ENCODE assay signal across 1 cellular context in the genomic region with DNA sequence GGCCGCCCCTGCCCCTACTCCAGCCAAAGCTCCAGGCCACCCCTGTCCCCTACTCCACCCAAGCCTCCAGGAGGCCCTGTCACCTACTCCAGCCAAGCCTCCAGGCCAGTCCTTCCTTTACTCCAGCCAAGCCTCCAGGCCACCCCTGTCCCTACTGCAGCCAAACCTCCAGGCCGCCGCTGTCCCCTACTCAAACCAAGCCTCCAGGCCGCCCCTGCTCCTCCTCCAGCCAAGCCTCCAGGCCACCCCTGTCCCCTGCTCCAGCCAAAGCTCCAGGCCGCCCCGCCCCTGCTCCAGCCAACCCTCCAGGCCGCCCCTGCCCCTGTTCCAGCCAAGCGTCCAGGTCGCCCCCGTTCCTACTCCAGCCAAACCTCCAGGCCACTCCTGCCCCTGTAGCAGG.
TF ChIP-seq lines count a peak whose summit lies in the region.

No MANE protein-coding gene starts in this region.

TF ChIP-seq in K562, 482 proteins besides CTCF, POLR2A, EP300 and RAD21:
- TF ChIP-seq HDAC6 (IDR thresholded peaks at IDR 0.05; ENCODE audit: low read depth, low read length), result no peak
- no peak for TF ChIP-seq ZNF140 (CRISPR knock-in tag; IDR thresholded peaks at IDR 0.05)
- TF ChIP-seq HMG20B (CRISPR knock-in tag; IDR thresholded peaks at IDR 0.05), result no peak
- no peak for TF ChIP-seq DPF2 (IDR thresholded peaks at IDR 0.05)
- no peak for TF ChIP-seq ZNF589 (CRISPR knock-in tag; IDR thresholded peaks at IDR 0.05; ENCODE audit: low read depth)
- TF ChIP-seq NBN (IDR thresholded peaks at IDR 0.05; ENCODE audit: low read depth), result no peak
- TF ChIP-seq, protein P1, sequence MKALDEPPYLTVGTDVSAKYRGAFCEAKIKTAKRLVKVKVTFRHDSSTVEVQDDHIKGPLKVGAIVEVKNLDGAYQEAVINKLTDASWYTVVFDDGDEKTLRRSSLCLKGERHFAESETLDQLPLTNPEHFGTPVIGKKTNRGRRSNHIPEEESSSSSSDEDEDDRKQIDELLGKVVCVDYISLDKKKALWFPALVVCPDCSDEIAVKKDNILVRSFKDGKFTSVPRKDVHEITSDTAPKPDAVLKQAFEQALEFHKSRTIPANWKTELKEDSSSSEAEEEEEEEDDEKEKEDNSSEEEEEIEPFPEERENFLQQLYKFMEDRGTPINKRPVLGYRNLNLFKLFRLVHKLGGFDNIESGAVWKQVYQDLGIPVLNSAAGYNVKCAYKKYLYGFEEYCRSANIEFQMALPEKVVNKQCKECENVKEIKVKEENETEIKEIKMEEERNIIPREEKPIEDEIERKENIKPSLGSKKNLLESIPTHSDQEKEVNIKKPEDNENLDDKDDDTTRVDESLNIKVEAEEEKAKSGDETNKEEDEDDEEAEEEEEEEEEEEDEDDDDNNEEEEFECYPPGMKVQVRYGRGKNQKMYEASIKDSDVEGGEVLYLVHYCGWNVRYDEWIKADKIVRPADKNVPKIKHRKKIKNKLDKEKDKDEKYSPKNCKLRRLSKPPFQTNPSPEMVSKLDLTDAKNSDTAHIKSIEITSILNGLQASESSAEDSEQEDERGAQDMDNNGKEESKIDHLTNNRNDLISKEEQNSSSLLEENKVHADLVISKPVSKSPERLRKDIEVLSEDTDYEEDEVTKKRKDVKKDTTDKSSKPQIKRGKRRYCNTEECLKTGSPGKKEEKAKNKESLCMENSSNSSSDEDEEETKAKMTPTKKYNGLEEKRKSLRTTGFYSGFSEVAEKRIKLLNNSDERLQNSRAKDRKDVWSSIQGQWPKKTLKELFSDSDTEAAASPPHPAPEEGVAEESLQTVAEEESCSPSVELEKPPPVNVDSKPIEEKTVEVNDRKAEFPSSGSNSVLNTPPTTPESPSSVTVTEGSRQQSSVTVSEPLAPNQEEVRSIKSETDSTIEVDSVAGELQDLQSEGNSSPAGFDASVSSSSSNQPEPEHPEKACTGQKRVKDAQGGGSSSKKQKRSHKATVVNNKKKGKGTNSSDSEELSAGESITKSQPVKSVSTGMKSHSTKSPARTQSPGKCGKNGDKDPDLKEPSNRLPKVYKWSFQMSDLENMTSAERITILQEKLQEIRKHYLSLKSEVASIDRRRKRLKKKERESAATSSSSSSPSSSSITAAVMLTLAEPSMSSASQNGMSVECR (CRISPR knock-in tag; IDR thresholded peaks at IDR 0.05), result no peak
- TF ChIP-seq SRF (CRISPR knock-in tag; IDR thresholded peaks at IDR 0.05), result no peak
- no peak for TF ChIP-seq MAFG (tag; conservative IDR thresholded peaks at IDR 0.05)
- TF ChIP-seq SMAD4 (CRISPR knock-in tag; conservative IDR thresholded peaks at IDR 0.05), result no peak
- no peak for TF ChIP-seq ZNF644 (tag; IDR thresholded peaks at IDR 0.05; ENCODE audit: low read depth)
- no peak for TF ChIP-seq SLC30A9 (CRISPR knock-in tag; IDR thresholded peaks at IDR 0.05)
- TF ChIP-seq, protein P2, sequence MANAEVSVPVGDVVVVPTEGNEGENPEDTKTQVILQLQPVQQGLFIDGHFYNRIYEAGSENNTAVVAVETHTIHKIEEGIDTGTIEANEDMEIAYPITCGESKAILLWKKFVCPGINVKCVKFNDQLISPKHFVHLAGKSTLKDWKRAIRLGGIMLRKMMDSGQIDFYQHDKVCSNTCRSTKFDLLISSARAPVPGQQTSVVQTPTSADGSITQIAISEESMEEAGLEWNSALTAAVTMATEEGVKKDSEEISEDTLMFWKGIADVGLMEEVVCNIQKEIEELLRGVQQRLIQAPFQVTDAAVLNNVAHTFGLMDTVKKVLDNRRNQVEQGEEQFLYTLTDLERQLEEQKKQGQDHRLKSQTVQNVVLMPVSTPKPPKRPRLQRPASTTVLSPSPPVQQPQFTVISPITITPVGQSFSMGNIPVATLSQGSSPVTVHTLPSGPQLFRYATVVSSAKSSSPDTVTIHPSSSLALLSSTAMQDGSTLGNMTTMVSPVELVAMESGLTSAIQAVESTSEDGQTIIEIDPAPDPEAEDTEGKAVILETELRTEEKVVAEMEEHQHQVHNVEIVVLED (CRISPR knock-in tag; IDR thresholded peaks at IDR 0.05), result no peak
- TF ChIP-seq, protein P3, sequence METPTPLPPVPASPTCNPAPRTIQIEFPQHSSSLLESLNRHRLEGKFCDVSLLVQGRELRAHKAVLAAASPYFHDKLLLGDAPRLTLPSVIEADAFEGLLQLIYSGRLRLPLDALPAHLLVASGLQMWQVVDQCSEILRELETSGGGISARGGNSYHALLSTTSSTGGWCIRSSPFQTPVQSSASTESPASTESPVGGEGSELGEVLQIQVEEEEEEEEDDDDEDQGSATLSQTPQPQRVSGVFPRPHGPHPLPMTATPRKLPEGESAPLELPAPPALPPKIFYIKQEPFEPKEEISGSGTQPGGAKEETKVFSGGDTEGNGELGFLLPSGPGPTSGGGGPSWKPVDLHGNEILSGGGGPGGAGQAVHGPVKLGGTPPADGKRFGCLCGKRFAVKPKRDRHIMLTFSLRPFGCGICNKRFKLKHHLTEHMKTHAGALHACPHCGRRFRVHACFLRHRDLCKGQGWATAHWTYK (CRISPR knock-in tag; IDR thresholded peaks at IDR 0.05), result no peak
- TF ChIP-seq, protein P4, sequence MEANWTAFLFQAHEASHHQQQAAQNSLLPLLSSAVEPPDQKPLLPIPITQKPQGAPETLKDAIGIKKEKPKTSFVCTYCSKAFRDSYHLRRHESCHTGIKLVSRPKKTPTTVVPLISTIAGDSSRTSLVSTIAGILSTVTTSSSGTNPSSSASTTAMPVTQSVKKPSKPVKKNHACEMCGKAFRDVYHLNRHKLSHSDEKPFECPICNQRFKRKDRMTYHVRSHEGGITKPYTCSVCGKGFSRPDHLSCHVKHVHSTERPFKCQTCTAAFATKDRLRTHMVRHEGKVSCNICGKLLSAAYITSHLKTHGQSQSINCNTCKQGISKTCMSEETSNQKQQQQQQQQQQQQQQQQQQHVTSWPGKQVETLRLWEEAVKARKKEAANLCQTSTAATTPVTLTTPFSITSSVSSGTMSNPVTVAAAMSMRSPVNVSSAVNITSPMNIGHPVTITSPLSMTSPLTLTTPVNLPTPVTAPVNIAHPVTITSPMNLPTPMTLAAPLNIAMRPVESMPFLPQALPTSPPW (CRISPR knock-in tag; IDR thresholded peaks at IDR 0.05), result no peak
- TF ChIP-seq, protein P5, sequence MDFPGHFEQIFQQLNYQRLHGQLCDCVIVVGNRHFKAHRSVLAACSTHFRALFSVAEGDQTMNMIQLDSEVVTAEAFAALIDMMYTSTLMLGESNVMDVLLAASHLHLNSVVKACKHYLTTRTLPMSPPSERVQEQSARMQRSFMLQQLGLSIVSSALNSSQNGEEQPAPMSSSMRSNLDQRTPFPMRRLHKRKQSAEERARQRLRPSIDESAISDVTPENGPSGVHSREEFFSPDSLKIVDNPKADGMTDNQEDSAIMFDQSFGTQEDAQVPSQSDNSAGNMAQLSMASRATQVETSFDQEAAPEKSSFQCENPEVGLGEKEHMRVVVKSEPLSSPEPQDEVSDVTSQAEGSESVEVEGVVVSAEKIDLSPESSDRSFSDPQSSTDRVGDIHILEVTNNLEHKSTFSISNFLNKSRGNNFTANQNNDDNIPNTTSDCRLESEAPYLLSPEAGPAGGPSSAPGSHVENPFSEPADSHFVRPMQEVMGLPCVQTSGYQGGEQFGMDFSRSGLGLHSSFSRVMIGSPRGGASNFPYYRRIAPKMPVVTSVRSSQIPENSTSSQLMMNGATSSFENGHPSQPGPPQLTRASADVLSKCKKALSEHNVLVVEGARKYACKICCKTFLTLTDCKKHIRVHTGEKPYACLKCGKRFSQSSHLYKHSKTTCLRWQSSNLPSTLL (IDR thresholded peaks at IDR 0.05), result no peak
- no peak for TF ChIP-seq ILK (tag; IDR thresholded peaks at IDR 0.05; ENCODE audit: borderline replicate concordance, low read depth)
- TF ChIP-seq KLF1 (tag; IDR thresholded peaks at IDR 0.05), result no peak
- TF ChIP-seq, protein P6, sequence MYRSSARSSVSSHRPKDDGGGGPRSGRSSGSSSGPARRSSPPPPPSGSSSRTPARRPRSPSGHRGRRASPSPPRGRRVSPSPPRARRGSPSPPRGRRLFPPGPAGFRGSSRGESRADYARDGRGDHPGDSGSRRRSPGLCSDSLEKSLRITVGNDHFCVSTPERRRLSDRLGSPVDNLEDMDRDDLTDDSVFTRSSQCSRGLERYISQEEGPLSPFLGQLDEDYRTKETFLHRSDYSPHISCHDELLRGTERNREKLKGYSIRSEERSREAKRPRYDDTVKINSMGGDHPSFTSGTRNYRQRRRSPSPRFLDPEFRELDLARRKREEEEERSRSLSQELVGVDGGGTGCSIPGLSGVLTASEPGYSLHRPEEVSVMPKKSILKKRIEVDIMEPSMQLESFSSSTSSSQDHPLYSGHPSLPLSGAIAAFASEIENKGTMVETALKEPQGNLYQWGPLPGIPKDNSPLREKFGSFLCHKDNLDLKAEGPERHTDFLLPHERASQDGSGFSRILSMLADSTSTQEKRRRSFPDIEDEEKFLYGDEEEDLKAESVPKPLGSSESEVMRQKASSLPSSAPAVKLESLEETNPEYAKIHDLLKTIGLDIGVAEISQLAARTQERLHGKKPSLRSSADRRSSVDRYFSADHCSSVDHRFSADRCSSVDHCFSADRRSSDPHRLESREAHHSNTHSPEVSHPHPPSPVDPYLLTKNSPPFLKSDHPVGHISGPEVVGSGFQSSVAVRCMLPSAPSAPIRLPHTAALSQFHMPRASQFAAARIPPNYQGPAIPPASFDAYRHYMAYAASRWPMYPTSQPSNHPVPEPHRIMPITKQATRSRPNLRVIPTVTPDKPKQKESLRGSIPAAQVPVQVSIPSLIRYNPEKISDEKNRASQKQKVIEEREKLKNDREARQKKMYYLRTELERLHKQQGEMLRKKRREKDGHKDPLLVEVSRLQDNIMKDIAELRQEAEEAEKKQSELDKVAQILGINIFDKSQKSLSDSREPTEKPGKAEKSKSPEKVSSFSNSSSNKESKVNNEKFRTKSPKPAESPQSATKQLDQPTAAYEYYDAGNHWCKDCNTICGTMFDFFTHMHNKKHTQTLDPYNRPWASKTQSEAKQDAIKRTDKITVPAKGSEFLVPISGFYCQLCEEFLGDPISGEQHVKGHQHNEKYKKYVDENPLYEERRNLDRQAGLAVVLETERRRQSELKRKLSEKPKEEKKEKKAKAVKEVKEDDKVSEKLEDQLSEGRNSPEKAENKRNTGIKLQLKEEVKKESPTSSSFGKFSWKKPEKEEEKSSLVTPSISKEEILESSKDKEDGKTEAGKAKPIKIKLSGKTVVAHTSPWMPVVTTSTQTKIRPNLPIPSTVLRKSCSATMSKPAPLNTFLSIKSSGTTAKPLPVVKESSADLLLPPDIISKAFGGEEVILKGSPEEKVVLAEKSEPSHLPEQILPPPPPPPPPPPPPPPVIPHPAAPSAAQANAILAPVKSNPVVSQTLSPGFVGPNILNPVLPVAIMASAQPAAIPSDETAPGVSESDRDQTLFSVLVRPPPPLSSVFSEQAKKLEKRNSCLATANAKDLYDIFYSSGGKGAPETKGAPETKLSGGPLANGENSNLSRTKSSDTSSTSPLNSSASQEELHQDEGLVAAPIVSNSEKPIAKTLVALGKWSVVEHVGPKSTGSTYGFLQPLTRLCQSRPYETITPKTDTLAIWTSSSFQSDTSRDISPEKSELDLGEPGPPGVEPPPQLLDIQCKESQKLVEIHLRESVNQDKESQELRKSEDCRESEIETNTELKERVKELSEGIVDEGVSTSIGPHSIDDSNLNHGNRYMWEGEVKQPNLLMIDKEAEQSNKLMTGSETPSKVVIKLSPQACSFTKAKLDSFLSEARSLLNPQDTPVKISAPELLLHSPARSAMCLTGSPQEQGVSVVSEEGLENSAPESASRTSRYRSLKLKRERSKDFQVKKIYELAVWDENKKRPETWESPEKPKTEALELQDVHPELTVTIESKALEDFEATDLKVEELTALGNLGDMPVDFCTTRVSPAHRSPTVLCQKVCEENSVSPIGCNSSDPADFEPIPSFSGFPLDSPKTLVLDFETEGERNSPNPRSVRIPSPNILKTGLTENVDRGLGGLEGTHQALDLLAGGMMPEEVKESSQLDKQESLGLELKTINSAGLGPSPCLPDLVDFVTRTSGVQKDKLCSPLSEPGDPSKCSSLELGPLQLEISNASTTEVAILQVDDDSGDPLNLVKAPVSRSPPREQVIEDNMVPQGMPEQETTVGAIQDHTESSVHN (IDR thresholded peaks at IDR 0.05; ENCODE audit: borderline replicate concordance in 1 of 2, low read depth in 1 of 2), result no peak
